Comparison of ENCODE assay signal across 3 cellular contexts in genomic region chr12:6522193-6522592, GRCh38.
TF ChIP-seq lines count a peak whose summit lies in the region.

No MANE protein-coding gene starts in this region.

TF ChIP-seq in HEK293, 187 proteins besides CTCF, POLR2A, EP300 and RAD21:
- no peak for TF ChIP-seq ZNF610 (tag by site-specific recombination; IDR thresholded peaks at IDR 0.05; ENCODE audit: borderline replicate concordance)
- peak; percentile 89 for TF ChIP-seq ZNF121 (tag by site-specific recombination; IDR thresholded peaks at IDR 0.05)
- TF ChIP-seq ZNF24 (tag by site-specific recombination; IDR thresholded peaks at IDR 0.05) = no peak
- no peak for TF ChIP-seq ZNF211 (tag by site-specific recombination; IDR thresholded peaks at IDR 0.05; ENCODE audit: low read depth)
- TF ChIP-seq ZNF416 (tag by site-specific recombination; IDR thresholded peaks at IDR 0.05) = no peak
- TF ChIP-seq ZNF654 (tag by site-specific recombination; IDR thresholded peaks at IDR 0.05; ENCODE audit: low read depth) = no peak

TF ChIP-seq in WTC11, 78 proteins besides CTCF, POLR2A, EP300 and RAD21:
- TF ChIP-seq ZNF121 (CRISPR knock-in tag; IDR thresholded peaks at IDR 0.05) (peak; percentile 59; the same call in 1 of the 2 replicates), USF2 (CRISPR knock-in tag; IDR thresholded peaks at IDR 0.05) (no peak)
- TF ChIP-seq, protein P1, sequence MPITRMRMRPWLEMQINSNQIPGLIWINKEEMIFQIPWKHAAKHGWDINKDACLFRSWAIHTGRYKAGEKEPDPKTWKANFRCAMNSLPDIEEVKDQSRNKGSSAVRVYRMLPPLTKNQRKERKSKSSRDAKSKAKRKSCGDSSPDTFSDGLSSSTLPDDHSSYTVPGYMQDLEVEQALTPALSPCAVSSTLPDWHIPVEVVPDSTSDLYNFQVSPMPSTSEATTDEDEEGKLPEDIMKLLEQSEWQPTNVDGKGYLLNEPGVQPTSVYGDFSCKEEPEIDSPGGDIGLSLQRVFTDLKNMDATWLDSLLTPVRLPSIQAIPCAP (CRISPR knock-in tag; IDR thresholded peaks at IDR 0.05) = no peak

TF ChIP-seq in K562, 482 proteins besides CTCF, POLR2A, EP300 and RAD21:
- no peak for TF ChIP-seq ZNF384 (IDR thresholded peaks at IDR 0.05; ENCODE audit: low read depth, low read length)
- TF ChIP-seq E2F6 (IDR thresholded peaks at IDR 0.05; ENCODE audit: borderline replicate concordance in 1 of 2, extremely low read depth in 1 of 2, insufficient read depth in 1 of 2, insufficient read length in 1 of 2, low read depth in 1 of 2, low read length in 1 of 2, poor library complexity in 1 of 2, severe bottlenecking in 1 of 2) = no peak
- TF ChIP-seq ZNF121 (CRISPR knock-in tag; conservative IDR thresholded peaks at IDR 0.05) = peak; percentile 46
TF ChIP-seq in K562: peak in this region for 1.
